1 cellular context compared by ENCODE assay signal in the genomic region with DNA sequence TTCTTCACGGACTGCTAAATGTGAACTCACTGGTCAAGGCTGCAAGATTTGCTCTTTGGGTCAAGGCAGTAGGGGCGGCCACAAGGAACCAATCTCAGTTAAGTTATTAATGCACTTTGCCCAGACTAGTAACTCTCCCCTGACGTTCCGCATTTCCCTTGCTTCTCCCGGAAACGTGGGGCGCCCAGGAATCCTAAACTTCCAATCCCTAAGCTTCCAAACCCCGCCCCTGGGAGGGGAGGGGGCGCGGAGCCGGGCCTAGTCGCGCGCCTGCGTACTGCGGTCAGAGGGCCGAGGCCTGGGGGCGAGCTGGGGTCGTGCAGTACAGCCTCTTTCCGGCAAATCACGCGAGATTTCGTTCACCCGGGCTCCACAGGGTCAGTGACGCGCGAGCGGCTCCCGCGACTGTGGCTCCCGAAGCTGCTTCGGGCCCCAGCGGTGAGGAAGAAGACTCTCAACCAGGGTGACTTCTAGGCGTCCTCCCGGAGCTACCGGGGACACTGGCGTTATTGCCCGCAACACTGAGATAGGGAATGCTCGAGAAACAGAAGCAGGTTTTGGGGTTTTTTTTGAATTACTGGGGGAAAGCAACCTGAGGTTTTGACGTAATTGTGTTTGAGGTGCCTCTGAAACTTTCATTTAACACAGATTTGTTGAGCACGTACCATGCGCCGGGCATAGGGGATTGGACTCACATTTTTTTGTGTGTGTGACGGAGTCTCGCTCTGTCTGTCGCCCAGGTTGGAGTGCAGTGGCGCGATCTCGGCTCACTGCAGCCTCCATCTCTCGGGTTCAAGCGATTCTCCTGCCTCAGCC.
TF ChIP-seq lines count a peak whose summit lies in the region.

A gene (plus strand): TSS at position 265 of the 816 bp plus-strand sequence. CDS start 7,032 bp downstream, outside the sequence.

TF ChIP-seq in H1, 55 proteins besides CTCF, POLR2A, EP300 and RAD21:
- TF ChIP-seq CTBP2 (IDR thresholded peaks at IDR 0.05; ENCODE audit: borderline replicate concordance, insufficient read depth, insufficient read length, low read length): no peak
- TF ChIP-seq, protein P1, sequence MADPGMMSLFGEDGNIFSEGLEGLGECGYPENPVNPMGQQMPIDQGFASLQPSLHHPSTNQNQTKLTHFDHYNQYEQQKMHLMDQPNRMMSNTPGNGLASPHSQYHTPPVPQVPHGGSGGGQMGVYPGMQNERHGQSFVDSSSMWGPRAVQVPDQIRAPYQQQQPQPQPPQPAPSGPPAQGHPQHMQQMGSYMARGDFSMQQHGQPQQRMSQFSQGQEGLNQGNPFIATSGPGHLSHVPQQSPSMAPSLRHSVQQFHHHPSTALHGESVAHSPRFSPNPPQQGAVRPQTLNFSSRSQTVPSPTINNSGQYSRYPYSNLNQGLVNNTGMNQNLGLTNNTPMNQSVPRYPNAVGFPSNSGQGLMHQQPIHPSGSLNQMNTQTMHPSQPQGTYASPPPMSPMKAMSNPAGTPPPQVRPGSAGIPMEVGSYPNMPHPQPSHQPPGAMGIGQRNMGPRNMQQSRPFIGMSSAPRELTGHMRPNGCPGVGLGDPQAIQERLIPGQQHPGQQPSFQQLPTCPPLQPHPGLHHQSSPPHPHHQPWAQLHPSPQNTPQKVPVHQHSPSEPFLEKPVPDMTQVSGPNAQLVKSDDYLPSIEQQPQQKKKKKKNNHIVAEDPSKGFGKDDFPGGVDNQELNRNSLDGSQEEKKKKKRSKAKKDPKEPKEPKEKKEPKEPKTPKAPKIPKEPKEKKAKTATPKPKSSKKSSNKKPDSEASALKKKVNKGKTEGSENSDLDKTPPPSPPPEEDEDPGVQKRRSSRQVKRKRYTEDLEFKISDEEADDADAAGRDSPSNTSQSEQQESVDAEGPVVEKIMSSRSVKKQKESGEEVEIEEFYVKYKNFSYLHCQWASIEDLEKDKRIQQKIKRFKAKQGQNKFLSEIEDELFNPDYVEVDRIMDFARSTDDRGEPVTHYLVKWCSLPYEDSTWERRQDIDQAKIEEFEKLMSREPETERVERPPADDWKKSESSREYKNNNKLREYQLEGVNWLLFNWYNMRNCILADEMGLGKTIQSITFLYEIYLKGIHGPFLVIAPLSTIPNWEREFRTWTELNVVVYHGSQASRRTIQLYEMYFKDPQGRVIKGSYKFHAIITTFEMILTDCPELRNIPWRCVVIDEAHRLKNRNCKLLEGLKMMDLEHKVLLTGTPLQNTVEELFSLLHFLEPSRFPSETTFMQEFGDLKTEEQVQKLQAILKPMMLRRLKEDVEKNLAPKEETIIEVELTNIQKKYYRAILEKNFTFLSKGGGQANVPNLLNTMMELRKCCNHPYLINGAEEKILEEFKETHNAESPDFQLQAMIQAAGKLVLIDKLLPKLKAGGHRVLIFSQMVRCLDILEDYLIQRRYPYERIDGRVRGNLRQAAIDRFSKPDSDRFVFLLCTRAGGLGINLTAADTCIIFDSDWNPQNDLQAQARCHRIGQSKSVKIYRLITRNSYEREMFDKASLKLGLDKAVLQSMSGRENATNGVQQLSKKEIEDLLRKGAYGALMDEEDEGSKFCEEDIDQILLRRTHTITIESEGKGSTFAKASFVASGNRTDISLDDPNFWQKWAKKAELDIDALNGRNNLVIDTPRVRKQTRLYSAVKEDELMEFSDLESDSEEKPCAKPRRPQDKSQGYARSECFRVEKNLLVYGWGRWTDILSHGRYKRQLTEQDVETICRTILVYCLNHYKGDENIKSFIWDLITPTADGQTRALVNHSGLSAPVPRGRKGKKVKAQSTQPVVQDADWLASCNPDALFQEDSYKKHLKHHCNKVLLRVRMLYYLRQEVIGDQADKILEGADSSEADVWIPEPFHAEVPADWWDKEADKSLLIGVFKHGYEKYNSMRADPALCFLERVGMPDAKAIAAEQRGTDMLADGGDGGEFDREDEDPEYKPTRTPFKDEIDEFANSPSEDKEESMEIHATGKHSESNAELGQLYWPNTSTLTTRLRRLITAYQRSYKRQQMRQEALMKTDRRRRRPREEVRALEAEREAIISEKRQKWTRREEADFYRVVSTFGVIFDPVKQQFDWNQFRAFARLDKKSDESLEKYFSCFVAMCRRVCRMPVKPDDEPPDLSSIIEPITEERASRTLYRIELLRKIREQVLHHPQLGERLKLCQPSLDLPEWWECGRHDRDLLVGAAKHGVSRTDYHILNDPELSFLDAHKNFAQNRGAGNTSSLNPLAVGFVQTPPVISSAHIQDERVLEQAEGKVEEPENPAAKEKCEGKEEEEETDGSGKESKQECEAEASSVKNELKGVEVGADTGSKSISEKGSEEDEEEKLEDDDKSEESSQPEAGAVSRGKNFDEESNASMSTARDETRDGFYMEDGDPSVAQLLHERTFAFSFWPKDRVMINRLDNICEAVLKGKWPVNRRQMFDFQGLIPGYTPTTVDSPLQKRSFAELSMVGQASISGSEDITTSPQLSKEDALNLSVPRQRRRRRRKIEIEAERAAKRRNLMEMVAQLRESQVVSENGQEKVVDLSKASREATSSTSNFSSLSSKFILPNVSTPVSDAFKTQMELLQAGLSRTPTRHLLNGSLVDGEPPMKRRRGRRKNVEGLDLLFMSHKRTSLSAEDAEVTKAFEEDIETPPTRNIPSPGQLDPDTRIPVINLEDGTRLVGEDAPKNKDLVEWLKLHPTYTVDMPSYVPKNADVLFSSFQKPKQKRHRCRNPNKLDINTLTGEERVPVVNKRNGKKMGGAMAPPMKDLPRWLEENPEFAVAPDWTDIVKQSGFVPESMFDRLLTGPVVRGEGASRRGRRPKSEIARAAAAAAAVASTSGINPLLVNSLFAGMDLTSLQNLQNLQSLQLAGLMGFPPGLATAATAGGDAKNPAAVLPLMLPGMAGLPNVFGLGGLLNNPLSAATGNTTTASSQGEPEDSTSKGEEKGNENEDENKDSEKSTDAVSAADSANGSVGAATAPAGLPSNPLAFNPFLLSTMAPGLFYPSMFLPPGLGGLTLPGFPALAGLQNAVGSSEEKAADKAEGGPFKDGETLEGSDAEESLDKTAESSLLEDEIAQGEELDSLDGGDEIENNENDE (IDR thresholded peaks at IDR 0.05; ENCODE audit: insufficient replicate concordance, low read length): no peak
- peak; percentile 93 for TF ChIP-seq TAF1 (IDR thresholded peaks at IDR 0.05; ENCODE audit: low read depth, low read length)
- peak; percentile 78 for TF ChIP-seq TBP (IDR thresholded peaks at IDR 0.05; ENCODE audit: low read depth, low read length)
- TF ChIP-seq CREB1 (IDR thresholded peaks at IDR 0.05): peak; percentile 43; the same call in 1 of the 2 replicates
- peak; percentile 33; the same call in 1 of the 2 replicates for TF ChIP-seq SP4 (IDR thresholded peaks at IDR 0.05; ENCODE audit: low read length)
- TF ChIP-seq KDM4A (IDR thresholded peaks at IDR 0.05; ENCODE audit: low read depth, low read length, severe bottlenecking): peak; percentile 17
- TF ChIP-seq CEBPB (IDR thresholded peaks at IDR 0.05; ENCODE audit: low read depth, low read length): no peak
- no peak for TF ChIP-seq RXRA (IDR thresholded peaks at IDR 0.05; ENCODE audit: insufficient read depth, low read depth, low read length)
- TF ChIP-seq YY1 (IDR thresholded peaks at IDR 0.05; ENCODE audit: low read depth, low read length): no peak
- peak; percentile 72 for TF ChIP-seq BRCA1 (IDR thresholded peaks at IDR 0.05; ENCODE audit: low read depth, low read length)
- no peak for TF ChIP-seq SRF (IDR thresholded peaks at IDR 0.05; ENCODE audit: low read depth, low read length)
- no peak for TF ChIP-seq FOSL1 (IDR thresholded peaks at IDR 0.05; ENCODE audit: insufficient read depth, low read depth, low read length)
- TF ChIP-seq, protein P2, sequence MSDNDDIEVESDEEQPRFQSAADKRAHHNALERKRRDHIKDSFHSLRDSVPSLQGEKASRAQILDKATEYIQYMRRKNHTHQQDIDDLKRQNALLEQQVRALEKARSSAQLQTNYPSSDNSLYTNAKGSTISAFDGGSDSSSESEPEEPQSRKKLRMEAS (IDR thresholded peaks at IDR 0.05): peak; percentile 5
- no peak for TF ChIP-seq HDAC6 (IDR thresholded peaks at IDR 0.05; ENCODE audit: low read depth, low read length)
- TF ChIP-seq, protein P3, sequence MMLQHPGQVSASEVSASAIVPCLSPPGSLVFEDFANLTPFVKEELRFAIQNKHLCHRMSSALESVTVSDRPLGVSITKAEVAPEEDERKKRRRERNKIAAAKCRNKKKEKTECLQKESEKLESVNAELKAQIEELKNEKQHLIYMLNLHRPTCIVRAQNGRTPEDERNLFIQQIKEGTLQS (IDR thresholded peaks at IDR 0.05; ENCODE audit: insufficient read depth, low read depth, low read length): no peak
- TF ChIP-seq SAP30 (IDR thresholded peaks at IDR 0.05; ENCODE audit: insufficient read depth, insufficient replicate concordance, low read length): peak; percentile 54
- TF ChIP-seq NANOG (IDR thresholded peaks at IDR 0.05; ENCODE audit: insufficient read depth, low read depth, low read length, poor library complexity, severe bottlenecking): no peak
- TF ChIP-seq SUZ12 (IDR thresholded peaks at IDR 0.05; ENCODE audit: low read length): no peak
- TF ChIP-seq SIN3A (conservative IDR thresholded peaks at IDR 0.05 in 1 of 2, IDR thresholded peaks at IDR 0.05 in 1 of 2; ENCODE audit: low read depth in 1 of 2, low read length in 2 of 2): 0 out of 4 replicates have a peak, but pooled peaks of 1 of the 2 experiments have one; percentile 15
- no peak for TF ChIP-seq EGR1 (IDR thresholded peaks at IDR 0.05; ENCODE audit: borderline replicate concordance, low read depth, low read length)
- TF ChIP-seq EZH2 (IDR thresholded peaks at IDR 0.05; ENCODE audit: low read depth, low read length, severe bottlenecking): no peak
- TF ChIP-seq, protein P4, sequence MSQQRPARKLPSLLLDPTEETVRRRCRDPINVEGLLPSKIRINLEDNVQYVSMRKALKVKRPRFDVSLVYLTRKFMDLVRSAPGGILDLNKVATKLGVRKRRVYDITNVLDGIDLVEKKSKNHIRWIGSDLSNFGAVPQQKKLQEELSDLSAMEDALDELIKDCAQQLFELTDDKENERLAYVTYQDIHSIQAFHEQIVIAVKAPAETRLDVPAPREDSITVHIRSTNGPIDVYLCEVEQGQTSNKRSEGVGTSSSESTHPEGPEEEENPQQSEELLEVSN (IDR thresholded peaks at IDR 0.05): no peak
- no peak for TF ChIP-seq JUND (IDR thresholded peaks at IDR 0.05; ENCODE audit: low read length)
- no peak for TF ChIP-seq MAFK (IDR thresholded peaks at IDR 0.05; ENCODE audit: low read depth, low read length)
- TF ChIP-seq SP1 (IDR thresholded peaks at IDR 0.05; ENCODE audit: low read depth, low read length): peak; percentile 52; the same call in 1 of the 2 replicates
- peak; percentile 80 for TF ChIP-seq PHF8 (conservative IDR thresholded peaks at IDR 0.05; ENCODE audit: low read depth, low read length)
- TF ChIP-seq, protein P5, sequence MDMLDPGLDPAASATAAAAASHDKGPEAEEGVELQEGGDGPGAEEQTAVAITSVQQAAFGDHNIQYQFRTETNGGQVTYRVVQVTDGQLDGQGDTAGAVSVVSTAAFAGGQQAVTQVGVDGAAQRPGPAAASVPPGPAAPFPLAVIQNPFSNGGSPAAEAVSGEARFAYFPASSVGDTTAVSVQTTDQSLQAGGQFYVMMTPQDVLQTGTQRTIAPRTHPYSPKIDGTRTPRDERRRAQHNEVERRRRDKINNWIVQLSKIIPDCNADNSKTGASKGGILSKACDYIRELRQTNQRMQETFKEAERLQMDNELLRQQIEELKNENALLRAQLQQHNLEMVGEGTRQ (IDR thresholded peaks at IDR 0.05; ENCODE audit: low read length): no peak
- no peak for TF ChIP-seq KDM5A (IDR thresholded peaks at IDR 0.05; ENCODE audit: low read length)
- no peak for TF ChIP-seq RFX5 (IDR thresholded peaks at IDR 0.05; ENCODE audit: borderline replicate concordance, low read depth, low read length)
- no peak for TF ChIP-seq CHD1 (IDR thresholded peaks at IDR 0.05; ENCODE audit: low read depth, low read length)
- no peak for TF ChIP-seq JUN (IDR thresholded peaks at IDR 0.05; ENCODE audit: low read depth, low read length)
- TF ChIP-seq CBX5 (IDR thresholded peaks at IDR 0.05; ENCODE audit: low read depth, low read length): no peak
- TF ChIP-seq, protein P6, sequence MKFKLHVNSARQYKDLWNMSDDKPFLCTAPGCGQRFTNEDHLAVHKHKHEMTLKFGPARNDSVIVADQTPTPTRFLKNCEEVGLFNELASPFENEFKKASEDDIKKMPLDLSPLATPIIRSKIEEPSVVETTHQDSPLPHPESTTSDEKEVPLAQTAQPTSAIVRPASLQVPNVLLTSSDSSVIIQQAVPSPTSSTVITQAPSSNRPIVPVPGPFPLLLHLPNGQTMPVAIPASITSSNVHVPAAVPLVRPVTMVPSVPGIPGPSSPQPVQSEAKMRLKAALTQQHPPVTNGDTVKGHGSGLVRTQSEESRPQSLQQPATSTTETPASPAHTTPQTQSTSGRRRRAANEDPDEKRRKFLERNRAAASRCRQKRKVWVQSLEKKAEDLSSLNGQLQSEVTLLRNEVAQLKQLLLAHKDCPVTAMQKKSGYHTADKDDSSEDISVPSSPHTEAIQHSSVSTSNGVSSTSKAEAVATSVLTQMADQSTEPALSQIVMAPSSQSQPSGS (IDR thresholded peaks at IDR 0.05; ENCODE audit: low read length): peak; percentile 59; the same call in 1 of the 2 replicates
- peak; percentile 13 to 81; a peak in 1 of 4 replicates for TF ChIP-seq HDAC2 (IDR thresholded peaks at IDR 0.05; ENCODE audit: borderline replicate concordance in 1 of 2, low read depth in 2 of 2, low read length in 2 of 2)
- TF ChIP-seq BCL11A (IDR thresholded peaks at IDR 0.05; ENCODE audit: low read depth in 2 of 2, low read length in 2 of 2): no peak
- no peak for TF ChIP-seq SP2 (IDR thresholded peaks at IDR 0.05; ENCODE audit: low read length)
- no peak for TF ChIP-seq CBX8 (IDR thresholded peaks at IDR 0.05; ENCODE audit: borderline replicate concordance, low read depth, low read length)
- no peak for TF ChIP-seq TCF12 (IDR thresholded peaks at IDR 0.05; ENCODE audit: low read depth, low read length)
- no peak for TF ChIP-seq SIRT6 (IDR thresholded peaks at IDR 0.05; ENCODE audit: low read length)
- no peak for TF ChIP-seq GTF2F1 (IDR thresholded peaks at IDR 0.05; ENCODE audit: borderline replicate concordance, low read depth, low read length)
- TF ChIP-seq RNF2 (IDR thresholded peaks at IDR 0.05; ENCODE audit: borderline replicate concordance, low read depth, low read length, missing control alignments, poor library complexity, severe bottlenecking): no peak
- no peak for TF ChIP-seq POU5F1 (IDR thresholded peaks at IDR 0.05; ENCODE audit: low read depth, low read length)
- TF ChIP-seq SIX5 (IDR thresholded peaks at IDR 0.05; ENCODE audit: low read depth, low read length): no peak
- no peak for TF ChIP-seq ZNF274 (IDR thresholded peaks at IDR 0.05; ENCODE audit: borderline replicate concordance, extremely low read depth, low read length)
- peak; percentile 89 for TF ChIP-seq POLR2AphosphoS5 (IDR thresholded peaks at IDR 0.05; ENCODE audit: low read depth, low read length)
- TF ChIP-seq GABPA (IDR thresholded peaks at IDR 0.05; ENCODE audit: borderline replicate concordance, insufficient read depth, low read length): no peak
- no peak for TF ChIP-seq ASH2L (IDR thresholded peaks at IDR 0.05; ENCODE audit: low read length)
- no peak for TF ChIP-seq KDM1A (IDR thresholded peaks at IDR 0.05; ENCODE audit: borderline replicate concordance, low read length)
- peak; percentile 86 for TF ChIP-seq NRF1 (IDR thresholded peaks at IDR 0.05; ENCODE audit: low read depth, low read length)
- peak; percentile 38 for TF ChIP-seq TAF7 (optimal IDR thresholded peaks at IDR 0.05; ENCODE audit: borderline replicate concordance, low read depth, low read length)
- TF ChIP-seq CHD2 (IDR thresholded peaks at IDR 0.05; ENCODE audit: low read length): peak; percentile 91
- peak; percentile 73 for TF ChIP-seq BACH1 (IDR thresholded peaks at IDR 0.05; ENCODE audit: low read length)
- no peak for TF ChIP-seq RBBP5 (IDR thresholded peaks at IDR 0.05; ENCODE audit: borderline replicate concordance, low read depth, low read length)
- TF ChIP-seq TEAD4 (IDR thresholded peaks at IDR 0.05; ENCODE audit: low read depth, low read length): peak; percentile 85
